18 cellular contexts compared by ENCODE assay signal in genomic region chr2:166240387-166241313, GRCh38.
DNase-seq lines count a peak whose midpoint lies in the region; ATAC-seq and TF ChIP-seq lines count a peak whose summit lies in the region.
"Had no signal": no experiment of that assay in that cellular context is flagged by ENCODE, and none has a peak within 500 bp of the region (broad histone marks: within the 10 kb centered on the region; RNA-seq: fewer than 3 reads in every experiment).

No MANE protein-coding gene starts in this region.

- peaks cover 24% of the 10 kb centered on the region for H3K4me1 ChIP-seq in GM23248 (ENCODE audit: insufficient read depth)
- peaks cover 43% of the 10 kb centered on the region for H3K4me1 ChIP-seq in SJSA1 (replicated peaks)
- peaks cover 29% of the 10 kb centered on the region for H3K4me1 ChIP-seq in osteoblast (ENCODE audit: insufficient read depth, low read length)
- H3K4me1 ChIP-seq: BLaER1 treated with 17β-estradiol and CSF1 and Interleukin-3, amounts not matched to agents 10 nM and 100 nM; lower lobe of right lung; parathyroid adenoma had no signal

- TF ChIP-seq CTCF in osteoblast (IDR thresholded peaks at IDR 0.05; ENCODE audit: extremely low read depth, low read depth, low read length), result no peak

- H3K36me3 Mint-ChIP-seq in activated CD4-positive, alpha-beta memory T cell treated with anti-CD3 and anti-CD28 coated beads, Interleukin-2, amount 10 ng/mL, durations not matched to agents 7 days and 5 days (ENCODE audit: low read depth), result no peaks in the 10 kb centered on the region
- H3K36me3 Mint-ChIP-seq: naive B cell had no signal

- no peaks in the 10 kb centered on the region for H3K27me3 Mint-ChIP-seq in activated CD4-positive, alpha-beta memory T cell treated with anti-CD3 and anti-CD28 coated beads, Interleukin-2, amount 10 ng/mL, durations not matched to agents 7 days and 5 days

- peak overlapping the region; percentile 75 for H2AFZ ChIP-seq in GM23248
- peak overlapping the region; percentile 85 for H2AFZ ChIP-seq in osteoblast (ENCODE audit: low read length)
- H2AFZ ChIP-seq: parathyroid adenoma had no signal

- no peaks in the 10 kb centered on the region for H3K36me3 ChIP-seq in GM23248 (ENCODE audit: low read depth)
- H3K36me3 ChIP-seq in SJSA1, result peaks cover 7% of the 10 kb centered on the region; the same call in 1 of the 2 replicates
- H3K36me3 ChIP-seq in osteoblast (ENCODE audit: insufficient read depth, low read length), result no peaks in the 10 kb centered on the region
- H3K36me3 ChIP-seq: BLaER1 treated with 17β-estradiol and CSF1 and Interleukin-3, amounts not matched to agents 10 nM and 100 nM; lower lobe of right lung had no signal

- POLR2A ChIA-PET in activated CD4-positive, alpha-beta memory T cell treated with anti-CD3 and anti-CD28 coated beads, Interleukin-2, amount 10 ng/mL, durations not matched to agents 7 days and 5 days (lab: Charles Lee), result no interaction called here

- H4K20me1 ChIP-seq in GM23248 (ENCODE audit: insufficient read depth), result no peaks in the 10 kb centered on the region
- H4K20me1 ChIP-seq in osteoblast (ENCODE audit: insufficient read depth, low read length), result no peaks in the 10 kb centered on the region
- H4K20me1 ChIP-seq: BLaER1 treated with 17β-estradiol and CSF1 and Interleukin-3, amounts not matched to agents 10 nM and 100 nM had no signal

- H3K4me3 ChIP-seq in GM23248 (no peak overlapping the region), SJSA1 (no peak overlapping the region), osteoblast (ENCODE audit: insufficient read depth, low read length) (no peak overlapping the region)
- H3K4me3 ChIP-seq: BLaER1 treated with 17β-estradiol and CSF1 and Interleukin-3, amounts not matched to agents 10 nM and 100 nM; lower lobe of right lung; skin epidermis had no signal

- ATAC-seq in GM21360 (IDR thresholded peaks at IDR 0.05; ENCODE audit: unreplicated experiment) (no peak), HG03565 (IDR thresholded peaks at IDR 0.05; ENCODE audit: unreplicated experiment) (no peak)
- ATAC-seq: lower lobe of right lung had no signal

- H3K27ac Mint-ChIP-seq in activated CD4-positive, alpha-beta memory T cell treated with anti-CD3 and anti-CD28 coated beads, Interleukin-2, amount 10 ng/mL, durations not matched to agents 7 days and 5 days, result no peak overlapping the region
- H3K27ac Mint-ChIP-seq: naive B cell had no signal

- H3K27ac ChIP-seq in GM23248, result peak overlapping the region; percentile 90
- H3K27ac ChIP-seq in SJSA1, result peak overlapping the region; percentile 91
- peak overlapping the region; percentile 81 for H3K27ac ChIP-seq in epithelial cell of prostate
- peak overlapping the region; percentile 92 for H3K27ac ChIP-seq in osteoblast (ENCODE audit: low read depth, low read length)
- H3K27ac ChIP-seq: BLaER1 treated with 17β-estradiol and CSF1 and Interleukin-3, amounts not matched to agents 10 nM and 100 nM; lower lobe of right lung; parathyroid adenoma; skin epidermis had no signal

- H3K4me2 ChIP-seq in GM23248 (ENCODE audit: unreplicated experiment) (peak overlapping the region; percentile 85), osteoblast (ENCODE audit: insufficient read depth, low read length) (no peak overlapping the region)
- H3K4me2 ChIP-seq: BLaER1 treated with 17β-estradiol and CSF1 and Interleukin-3, amounts not matched to agents 10 nM and 100 nM had no signal

- H3K9me3 Mint-ChIP-seq in activated CD4-positive, alpha-beta memory T cell treated with anti-CD3 and anti-CD28 coated beads, Interleukin-2, amount 10 ng/mL, durations not matched to agents 7 days and 5 days, result no peaks in the 10 kb centered on the region
- H3K9me3 Mint-ChIP-seq: naive B cell had no signal

- no peak overlapping the region for H3K4me3 Mint-ChIP-seq in activated CD4-positive, alpha-beta memory T cell treated with anti-CD3 and anti-CD28 coated beads, Interleukin-2, amount 10 ng/mL, durations not matched to agents 7 days and 5 days
- H3K4me3 Mint-ChIP-seq: naive B cell had no signal

- H3K79me2 ChIP-seq in GM23248 (ENCODE audit: insufficient read depth) (no peaks in the 10 kb centered on the region), osteoblast (ENCODE audit: insufficient read depth, low read length) (no peaks in the 10 kb centered on the region)
- H3K79me2 ChIP-seq: parathyroid adenoma had no signal

- H3K9ac ChIP-seq in GM23248, result peak overlapping the region; percentile 66
- H3K9ac ChIP-seq: BLaER1 treated with 17β-estradiol and CSF1 and Interleukin-3, amounts not matched to agents 10 nM and 100 nM; parathyroid adenoma had no signal

- H3K9me2 ChIP-seq in GM23248 (ENCODE audit: insufficient read depth), result no peaks in the 10 kb centered on the region

- H3K27me3 ChIP-seq in GM23248 (replicated peaks; ENCODE audit: insufficient read depth) (no peaks in the 10 kb centered on the region), SJSA1 (replicated peaks) (no peaks in the 10 kb centered on the region), osteoblast (ENCODE audit: insufficient read depth, low read length) (no peaks in the 10 kb centered on the region)
- H3K27me3 ChIP-seq: BLaER1 treated with 17β-estradiol and CSF1 and Interleukin-3, amounts not matched to agents 10 nM and 100 nM had no signal

- in situ Hi-C loops in GM23248 (cut with MboI), result no loop called here

- H3K9me3 ChIP-seq in GM23248 (ENCODE audit: low read depth), result no peaks in the 10 kb centered on the region
- H3K9me3 ChIP-seq in SJSA1 (replicated peaks), result no peaks in the 10 kb centered on the region
- H3K9me3 ChIP-seq in osteoblast (ENCODE audit: low read depth, low read length), result no peaks in the 10 kb centered on the region
- H3K9me3 ChIP-seq: BLaER1 treated with 17β-estradiol and CSF1 and Interleukin-3, amounts not matched to agents 10 nM and 100 nM; lower lobe of right lung had no signal

- CTCF ChIA-PET in activated CD4-positive, alpha-beta memory T cell treated with anti-CD3 and anti-CD28 coated beads, Interleukin-2, amount 10 ng/mL, durations not matched to agents 7 days and 5 days (lab: Charles Lee), result no interaction called here

- H3K4me1 Mint-ChIP-seq in activated CD4-positive, alpha-beta memory T cell treated with anti-CD3 and anti-CD28 coated beads, Interleukin-2, amount 10 ng/mL, durations not matched to agents 7 days and 5 days, result no peaks in the 10 kb centered on the region
- H3K4me1 Mint-ChIP-seq: naive B cell had no signal

- DNase-seq in GM23248 (peak; percentile 65), SJSA1 (ENCODE audit: low read depth in 1 of 2, low spot score in 2 of 2) (peak in 1 of 2 experiments; percentile 8), epithelial cell of prostate (ENCODE audit: low read depth, low spot score) (no peak), osteoblast (ENCODE audit: insufficient read length, low spot score, missing footprints) (peak; percentile 63), medulla oblongata (ENCODE audit: extremely low spot score) (no peak)
- DNase-seq in activated CD4-positive, alpha-beta memory T cell treated with anti-CD3 and anti-CD28 coated beads, Interleukin-2, amount 10 ng/mL, durations not matched to agents 7 days and 5 days, result no peak
- DNase-seq: activated CD4-positive, alpha-beta T cell treated with anti-CD3 and anti-CD28 coated beads for 48 hours; activated effector memory CD4-positive, alpha-beta T cell treated with anti-CD3 and anti-CD28 coated beads, Interleukin-2, amount 50 U/mL, for 16 hours; amniotic stem cell; lower lobe of right lung; naive B cell; stimulated activated CD4-positive, alpha-beta T cell treated with anti-CD3 and anti-CD28 coated beads, Interleukin-4, amount 100 ng/mL, for 24 hours; substantia nigra had no signal

- H3F3A ChIP-seq in GM23248 (ENCODE audit: insufficient read depth), result peaks cover 11% of the 10 kb centered on the region

- WGBS in GM23248 (ENCODE audit: low coverage in 1 of 2, low lambda C conversion rate in 2 of 2, missing lambda C conversion rate in 2 of 2), 2 experiments, result 76 to 95% methylated on average over 1 of the region's 1 CpG

Comparison
In these comparisons a context has a peak if more than half of its experiments do, and no peak if none do; other contexts are left out.
1. DNase-seq: peak in GM23248 (single experiment) and osteoblast (single experiment); none in epithelial cell of prostate (single experiment), medulla oblongata (single experiment) and activated CD4-positive, alpha-beta memory T cell treated with anti-CD3 and anti-CD28 coated beads, Interleukin-2, amount 10 ng/mL, durations not matched to agents 7 days and 5 days (single experiment).
2. Peak in every context shown above with its lines, with median percentiles within 50 percentile points of each other: H3K27ac ChIP-seq.